ENCODE assay signal across 27 cellular contexts in the genomic region with DNA sequence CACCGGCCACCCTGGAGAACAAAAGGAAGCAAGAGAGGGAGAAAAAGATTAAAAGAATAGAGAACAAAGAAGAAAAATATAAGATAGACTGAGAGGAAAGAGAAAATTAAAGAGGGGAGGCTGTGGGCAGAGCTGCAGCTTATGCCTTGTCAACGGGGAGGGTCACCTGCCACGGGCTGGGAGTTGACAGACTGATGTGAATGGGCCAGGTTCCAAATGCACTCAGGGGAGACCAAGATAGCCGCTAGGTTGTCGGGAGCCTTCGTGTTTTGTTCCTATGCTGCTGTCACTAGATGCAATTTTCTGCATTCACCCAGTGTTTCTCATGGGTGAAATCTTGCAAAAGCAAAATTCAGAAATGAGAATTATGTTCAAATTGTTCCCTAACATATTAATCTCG.
DNase-seq lines count a peak whose midpoint lies in the region; ATAC-seq and TF ChIP-seq lines count a peak whose summit lies in the region.
"Had no signal": no experiment of that assay in that cellular context is flagged by ENCODE, and none has a peak within 500 bp of the region (broad histone marks: within the 10 kb centered on the region; RNA-seq: fewer than 3 reads in every experiment).

No MANE protein-coding gene starts in this region.

- H3K4me3 ChIP-seq in uterus (no peak overlapping the region), breast epithelium (no peak overlapping the region)
- H3K4me3 ChIP-seq: BLaER1 treated with 17β-estradiol and CSF1 and Interleukin-3, amounts not matched to agents 10 nM and 100 nM; gastrocnemius medialis had no signal

- DNase-seq in DMS153 treated with DMSO at 0.1 percent for 48 hours (lab: John Stamatoyannopoulos, UW; ENCODE audit: unreplicated experiment): peak; percentile 23
- peak; percentile 66 for DNase-seq in Right ventricle myocardium superior
- no peak for DNase-seq in mesothelial cell of epicardium (ENCODE audit: low spot score in 2 of 2, unreplicated experiment in 2 of 2)
- DNase-seq in uterus: no peak
- no peak for DNase-seq in H4 (ENCODE audit: low spot score)
- DNase-seq in breast epithelium (ENCODE audit: low spot score in 2 of 2): no peak
- DNase-seq: activated CD4-positive, alpha-beta T cell treated with anti-CD3 and anti-CD28 coated beads for 36 hours; activated CD8-positive, alpha-beta T cell treated with anti-CD3 and anti-CD28 coated beads, Interleukin-2, amount 10 ng/mL, durations not matched to agents 7 days and 5 days; activated gamma-delta T cell treated with Interleukin-2 at 50 U/mL for 16 hours; activated naive CD8-positive, alpha-beta T cell treated with anti-CD3 and anti-CD28 coated beads, Interleukin-2, amount 50 U/mL, for 24 hours; activated T-cell treated with anti-CD3 and anti-CD28 coated beads for 4 hours; COR-L47; dermis blood vessel endothelial cell; gastrocnemius medialis; hippocampal formation; Karpas-422; left colon; naive thymus-derived CD4-positive, alpha-beta T cell; NCI-H2029; NCI-H446; occipital lobe; OCI-M1; trophoblast cell had no signal

- ATAC-seq in Right ventricle myocardium superior (ENCODE audit: poor library complexity): peak; percentile 94
- ATAC-seq: activated CD4-positive, alpha-beta T cell treated with anti-CD3 and anti-CD28 coated beads for 36 hours; activated CD8-positive, alpha-beta T cell treated with anti-CD3 and anti-CD28 coated beads, Interleukin-2, amount 10 ng/mL, durations not matched to agents 7 days and 5 days; activated naive CD8-positive, alpha-beta T cell treated with anti-CD3 and anti-CD28 coated beads, Interleukin-2, amount 50 U/mL, for 24 hours; gastrocnemius medialis; HCT116; left colon; naive thymus-derived CD4-positive, alpha-beta T cell had no signal

- no peak for TF ChIP-seq POLR2A in uterus (IDR thresholded peaks at IDR 0.05)
- TF ChIP-seq POLR2A in breast epithelium (IDR thresholded peaks at IDR 0.05): no peak

- H3K27ac ChIP-seq in uterus (no peak overlapping the region), breast epithelium (no peak overlapping the region)
- H3K27ac ChIP-seq: BLaER1 treated with 17β-estradiol and CSF1 and Interleukin-3, amounts not matched to agents 10 nM and 100 nM; gastrocnemius medialis had no signal

- no peak for TF ChIP-seq RAD21 in Ishikawa (IDR thresholded peaks at IDR 0.05; ENCODE audit: low read depth)

- peaks cover 7% of the 10 kb centered on the region for H3K36me3 Mint-ChIP-seq in mesothelial cell of epicardium
- H3K36me3 Mint-ChIP-seq: naive thymus-derived CD4-positive, alpha-beta T cell had no signal

- no peaks in the 10 kb centered on the region for H3K27me3 Mint-ChIP-seq in mesothelial cell of epicardium (ENCODE audit: low read depth)
- H3K27me3 Mint-ChIP-seq: activated CD4-positive, alpha-beta T cell treated with anti-CD3 and anti-CD28 coated beads for 36 hours; activated naive CD8-positive, alpha-beta T cell treated with anti-CD3 and anti-CD28 coated beads, Interleukin-2, amount 50 U/mL, for 24 hours had no signal

- H3K9me3 Mint-ChIP-seq in mesothelial cell of epicardium: no peaks in the 10 kb centered on the region
- H3K9me3 Mint-ChIP-seq: activated naive CD8-positive, alpha-beta T cell treated with anti-CD3 and anti-CD28 coated beads, Interleukin-2, amount 50 U/mL, for 24 hours; T-helper 2 cell treated with Interferon-gamma antibody and Interleukin-4, amounts not matched to agents 5 μg/mL and 100 μg/mL, for 36 hours had no signal

- H3K36me3 ChIP-seq in uterus (no peaks in the 10 kb centered on the region), breast epithelium (no peaks in the 10 kb centered on the region)
- H3K36me3 ChIP-seq: BLaER1 treated with 17β-estradiol and CSF1 and Interleukin-3, amounts not matched to agents 10 nM and 100 nM; gastrocnemius medialis had no signal

- peak overlapping the region; percentile 96 for H3K27ac Mint-ChIP-seq in mesothelial cell of epicardium
- H3K27ac Mint-ChIP-seq: activated CD4-positive, alpha-beta T cell treated with anti-CD3 and anti-CD28 coated beads for 36 hours; activated CD8-positive, alpha-beta T cell treated with anti-CD3 and anti-CD28 coated beads, Interleukin-2, amount 10 ng/mL, durations not matched to agents 7 days and 5 days; activated naive CD8-positive, alpha-beta T cell treated with anti-CD3 and anti-CD28 coated beads, Interleukin-2, amount 50 U/mL, for 24 hours; naive thymus-derived CD4-positive, alpha-beta T cell; T-helper 2 cell treated with Interferon-gamma antibody and Interleukin-4, amounts not matched to agents 5 μg/mL and 100 μg/mL, for 36 hours had no signal

- TF ChIP-seq CTCF in mesothelial cell of epicardium (IDR thresholded peaks at IDR 0.05; ENCODE audit: unreplicated experiment): no peak
- TF ChIP-seq CTCF in uterus (IDR thresholded peaks at IDR 0.05): no peak
- TF ChIP-seq CTCF in breast epithelium (IDR thresholded peaks at IDR 0.05): no peak

- intact Hi-C loops in Right ventricle myocardium superior (cut with DNase I) (no loop called here), uterus (cut with DNase I; ENCODE audit: low total_unique reads) (no loop called here), breast epithelium (cut with DNase I; ENCODE audit: low total_unique reads) (no loop called here)

- peak overlapping the region; percentile 20 for H3K4me3 Mint-ChIP-seq in mesothelial cell of epicardium
- H3K4me3 Mint-ChIP-seq: activated CD4-positive, alpha-beta T cell treated with anti-CD3 and anti-CD28 coated beads for 36 hours; activated CD8-positive, alpha-beta T cell treated with anti-CD3 and anti-CD28 coated beads, Interleukin-2, amount 10 ng/mL, durations not matched to agents 7 days and 5 days; activated naive CD8-positive, alpha-beta T cell treated with anti-CD3 and anti-CD28 coated beads, Interleukin-2, amount 50 U/mL, for 24 hours; naive thymus-derived CD4-positive, alpha-beta T cell; T-helper 2 cell treated with Interferon-gamma antibody and Interleukin-4, amounts not matched to agents 5 μg/mL and 100 μg/mL, for 36 hours had no signal

- H3K4me1 ChIP-seq in uterus (no peaks in the 10 kb centered on the region), breast epithelium (no peaks in the 10 kb centered on the region)

- no peak for TF ChIP-seq EP300 in Ishikawa (IDR thresholded peaks at IDR 0.05; ENCODE audit: borderline replicate concordance)

- no peaks in the 10 kb centered on the region for H3K9me3 ChIP-seq in uterus
- H3K9me3 ChIP-seq in breast epithelium: no peaks in the 10 kb centered on the region
- H3K9me3 ChIP-seq: BLaER1 treated with 17β-estradiol and CSF1 and Interleukin-3, amounts not matched to agents 10 nM and 100 nM; gastrocnemius medialis had no signal

- peaks cover 59% of the 10 kb centered on the region for H3K4me1 Mint-ChIP-seq in mesothelial cell of epicardium
- H3K4me1 Mint-ChIP-seq: activated CD4-positive, alpha-beta T cell treated with anti-CD3 and anti-CD28 coated beads for 36 hours; naive thymus-derived CD4-positive, alpha-beta T cell had no signal

- H3K27me3 ChIP-seq in uterus (no peaks in the 10 kb centered on the region), breast epithelium (no peaks in the 10 kb centered on the region)
- H3K27me3 ChIP-seq: BLaER1 treated with 17β-estradiol and CSF1 and Interleukin-3, amounts not matched to agents 10 nM and 100 nM; gastrocnemius medialis had no signal

TF ChIP-seq in Ishikawa, 13 proteins besides CTCF, POLR2A, EP300 and RAD21:
- TF ChIP-seq NFIC (IDR thresholded peaks at IDR 0.05): peak; percentile 39; the same call in 1 of the 2 replicates
- TF ChIP-seq MAX (IDR thresholded peaks at IDR 0.05): no peak

Comparison
In these comparisons a context has a peak if more than half of its experiments do, and no peak if none do; other contexts are left out.
1. DNase-seq: peak in DMS153 treated with DMSO at 0.1 percent for 48 hours (single experiment) and Right ventricle myocardium superior (single experiment); none in mesothelial cell of epicardium (0 of 2), uterus (0 of 2), H4 (single experiment) and breast epithelium (0 of 2).